In the genomic region with DNA sequence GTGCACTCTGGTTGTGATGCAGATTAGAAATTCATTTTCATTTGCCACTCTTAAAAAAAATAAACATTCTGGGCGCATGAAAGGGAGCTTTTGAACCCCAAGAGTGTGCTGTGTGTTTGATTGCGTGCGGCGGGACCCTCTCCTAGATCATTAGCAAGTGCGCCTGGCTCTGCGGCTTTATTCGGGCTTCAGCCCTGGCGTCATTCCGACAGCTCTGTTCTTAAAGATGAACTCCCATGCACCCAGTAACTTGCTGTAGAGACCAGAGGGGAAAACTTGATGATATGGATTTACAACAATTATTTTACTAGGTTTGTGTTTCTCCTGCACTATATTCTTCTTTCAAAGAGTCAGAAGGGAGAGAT, we compare ENCODE assay signal across 14 cellular contexts. TPM values are rescaled to one million over a fixed set of nuclear protein-coding genes. Genes with fewer than 3 reads are reported as not detected.
DNase-seq lines count a peak whose midpoint lies in the region; ATAC-seq and TF ChIP-seq lines count a peak whose summit lies in the region.
"Had no signal": no experiment of that assay in that cellular context is flagged by ENCODE, and none has a peak within 500 bp of the region (broad histone marks: within the 10 kb centered on the region; RNA-seq: fewer than 3 reads in every experiment).

No MANE protein-coding gene starts in this region.

- H3K9me3 Mint-ChIP-seq in CD8-positive, alpha-beta T cell, result no peaks in the 10 kb centered on the region

- H3K27me3 ChIP-seq in BE2C (no peaks in the 10 kb centered on the region), WERI-Rb-1 (ENCODE audit: insufficient read depth, low read depth, severe bottlenecking) (no peaks in the 10 kb centered on the region)
- H3K27me3 ChIP-seq in CD8-positive, alpha-beta T cell (ENCODE audit: insufficient read depth, low read length), result no peaks in the 10 kb centered on the region

- no peak for DNase-seq in BE2C
- no peak for DNase-seq in CD8-positive, alpha-beta T cell
- no peak for DNase-seq in WERI-Rb-1
- peak; percentile 8 for DNase-seq in islet precursor cell
- no peak for DNase-seq in SW 1271 (lab: John Stamatoyannopoulos, UW)
- no peak for DNase-seq in activated effector memory CD4-positive, alpha-beta T cell treated with anti-CD3 and anti-CD28 coated beads, Interleukin-2, amount 50 U/mL, for 16 hours
- no peak for DNase-seq in NCI-H526 (lab: John Stamatoyannopoulos, UW)
- DNase-seq: DMS53, HCEC 1CT, NCI-H1436 treated with DMSO at 0.1 percent for 48 hours, NCI-H2029 treated with DMSO at 0.1 percent for 48 hours, NCI-H774 had no signal

- CTCF ChIA-PET in CD8-positive, alpha-beta T cell (lab: Charles Lee), result interaction anchor here (0.7 to 1.4 kb wide), 3 partner anchors 12 to 38 kb away, joined by 3 to 4 read pairs (median 3); no protein-coding TSS in a partner anchor

- H3K36me3 ChIP-seq in BE2C, result no peaks in the 10 kb centered on the region
- H3K36me3 ChIP-seq in CD8-positive, alpha-beta T cell (ENCODE audit: insufficient read depth, low read length), result no peaks in the 10 kb centered on the region
- H3K36me3 ChIP-seq in WERI-Rb-1, result no peaks in the 10 kb centered on the region

- H3K9me3 ChIP-seq in BE2C (no peaks in the 10 kb centered on the region), WERI-Rb-1 (ENCODE audit: severe bottlenecking) (peaks cover 2% of the 10 kb centered on the region)
- H3K9me3 ChIP-seq in CD8-positive, alpha-beta T cell (ENCODE audit: low read length), result no peaks in the 10 kb centered on the region

- peak overlapping the region; percentile 2 for H3K27ac Mint-ChIP-seq in CD8-positive, alpha-beta T cell

- POLR2A ChIA-PET in CD8-positive, alpha-beta T cell (lab: Charles Lee), result no interaction called here

- no peak for TF ChIP-seq CTCF in BE2C (IDR thresholded peaks at IDR 0.05; ENCODE audit: low read depth, low read length)
- no peak for TF ChIP-seq CTCF in CD8-positive, alpha-beta T cell (IDR thresholded peaks at IDR 0.05)
- TF ChIP-seq CTCF in WERI-Rb-1 (IDR thresholded peaks at IDR 0.05; ENCODE audit: low read depth, low read length), result no peak

- H3K4me3 ChIP-seq in BE2C (ENCODE audit: low read depth, low read length), result peak overlapping the region; percentile 48
- H3K4me3 ChIP-seq in CD8-positive, alpha-beta T cell (ENCODE audit: low read depth, low read length), result no peak overlapping the region
- H3K4me3 ChIP-seq in WERI-Rb-1 (ENCODE audit: low read depth, low read length), result peak overlapping the region; percentile 35
- H3K4me3 ChIP-seq: K562 had no signal

- H3K4me3 Mint-ChIP-seq in CD8-positive, alpha-beta T cell, result no peak overlapping the region

- H3K4me1 Mint-ChIP-seq in CD8-positive, alpha-beta T cell (ENCODE audit: low read depth), result peaks cover 31% of the 10 kb centered on the region

- H3K27me3 Mint-ChIP-seq in CD8-positive, alpha-beta T cell (ENCODE audit: low read depth), result no peaks in the 10 kb centered on the region

- intact Hi-C loops in CD8-positive, alpha-beta T cell (cut with DNase I, micrococcal nuclease), result no loop called here

- H3K4me1 ChIP-seq in BE2C, result peaks cover 27% of the 10 kb centered on the region
- H3K4me1 ChIP-seq in CD8-positive, alpha-beta T cell (ENCODE audit: insufficient read depth, low read length), result peaks cover 16% of the 10 kb centered on the region

- no peak for ATAC-seq in CD8-positive, alpha-beta T cell
- no peak for ATAC-seq in GM21526 (IDR thresholded peaks at IDR 0.05; ENCODE audit: low FRiP score, unreplicated experiment)

- H3K27ac ChIP-seq in CD8-positive, alpha-beta T cell (ENCODE audit: low read depth, low read length), result no peak overlapping the region
- peak overlapping the region; percentile 49 for H3K27ac ChIP-seq in WERI-Rb-1

- no peaks in the 10 kb centered on the region for H3K36me3 Mint-ChIP-seq in CD8-positive, alpha-beta T cell

RNA-seq across cellular contexts. Expression of a gene that starts 48.9 kb away (rescaled TPM):
- 2.5 TPM for polyA plus RNA-seq in BE2C (2012; ENCODE audit: insufficient read depth, insufficient read length, low read depth)
- 1 to 10 TPM; 4.2 to 6.1 TPM for total RNA-seq in CD8-positive, alpha-beta T cell
